8 cellular contexts compared by ENCODE assay signal in genomic region chr3:46926447-46926846, GRCh38. TPM values are rescaled to one million over a fixed set of nuclear protein-coding genes. Genes with fewer than 3 reads are reported as not detected.
A peak's percentile ranks its signal among the peaks of the same experiment; 100 is the strongest.
DNase-seq lines count a peak whose midpoint lies in the region; ATAC-seq and TF ChIP-seq lines count a peak whose summit lies in the region.

No MANE protein-coding gene starts in this region.

- H3K4me1 Mint-ChIP-seq in T-helper 2 cell treated with Interferon-gamma antibody and Interleukin-4, amounts not matched to agents 5 μg/mL and 100 μg/mL, for 36 hours (ENCODE audit: low read depth) = peaks cover 43% of the 10 kb centered on the region
- peaks cover 65% of the 10 kb centered on the region for H3K4me1 Mint-ChIP-seq in stimulated activated naive CD8-positive, alpha-beta T cell treated with anti-CD3 and anti-CD28 coated beads, Interleukin-15, amount 100 ng/mL, for 72 hours

- peak overlapping the region; percentile 82 for H3K27ac Mint-ChIP-seq in T-helper 2 cell treated with Interferon-gamma antibody and Interleukin-4, amounts not matched to agents 5 μg/mL and 100 μg/mL, for 36 hours
- peak overlapping the region; percentile 40 to 94 for H3K27ac Mint-ChIP-seq in stimulated activated naive CD8-positive, alpha-beta T cell treated with anti-CD3 and anti-CD28 coated beads, Interleukin-15, amount 100 ng/mL, for 72 hours

- ATAC-seq in stimulated activated naive CD8-positive, alpha-beta T cell treated with anti-CD3 and anti-CD28 coated beads, Interleukin-15, amount 100 ng/mL, for 72 hours = no peak
- no peak for ATAC-seq in GM18502 (IDR thresholded peaks at IDR 0.05; ENCODE audit: poor library complexity, unreplicated experiment)

- H3K36me3 Mint-ChIP-seq in T-helper 2 cell treated with Interferon-gamma antibody and Interleukin-4, amounts not matched to agents 5 μg/mL and 100 μg/mL, for 36 hours (ENCODE audit: low read depth) = peaks cover 65% of the 10 kb centered on the region

- H3K27ac ChIP-seq in SJCRH30 = peak overlapping the region; percentile 86
- H3K27ac ChIP-seq in right atrium auricular region = peak overlapping the region; percentile 85 to 91

- H3K36me3 ChIP-seq in SJCRH30 = peaks cover 44% of the 10 kb centered on the region
- peaks cover 45% of the 10 kb centered on the region for H3K36me3 ChIP-seq in right atrium auricular region

- H3K4me1 ChIP-seq in SJCRH30 = peaks cover 16% of the 10 kb centered on the region
- peaks cover 0 to 85% of the 10 kb centered on the region in 2 donors for H3K4me1 ChIP-seq in right atrium auricular region

- WGBS in lower leg skin, 2 donors = 88 to 93% methylated on average over 6 of the region's 6 CpGs

- intact Hi-C loops in lower leg skin (cut with DNase I; ENCODE audit: low total_unique reads) = loop anchor here (5.0 kb wide), 1 partner anchor 76 kb away; no protein-coding TSS in a partner anchor

- no peaks in the 10 kb centered on the region for H3K27me3 Mint-ChIP-seq in T-helper 2 cell treated with Interferon-gamma antibody and Interleukin-4, amounts not matched to agents 5 μg/mL and 100 μg/mL, for 36 hours (ENCODE audit: low read depth)
- no peaks in the 10 kb centered on the region for H3K27me3 Mint-ChIP-seq in stimulated activated naive CD8-positive, alpha-beta T cell treated with anti-CD3 and anti-CD28 coated beads, Interleukin-15, amount 100 ng/mL, for 72 hours

- no peaks in the 10 kb centered on the region for H3K27me3 ChIP-seq in SJCRH30
- H3K27me3 ChIP-seq in right atrium auricular region = no peaks in the 10 kb centered on the region

- TF ChIP-seq POLR2A in lower leg skin (IDR thresholded peaks at IDR 0.05) = no peak

- peak overlapping the region; percentile 76 for H3K4me3 Mint-ChIP-seq in T-helper 2 cell treated with Interferon-gamma antibody and Interleukin-4, amounts not matched to agents 5 μg/mL and 100 μg/mL, for 36 hours
- no peak overlapping the region for H3K4me3 Mint-ChIP-seq in stimulated activated naive CD8-positive, alpha-beta T cell treated with anti-CD3 and anti-CD28 coated beads, Interleukin-15, amount 100 ng/mL, for 72 hours

- no peak for DNase-seq in T-helper 2 cell treated with Interferon-gamma antibody and Interleukin-4, amounts not matched to agents 5 μg/mL and 100 μg/mL, for 36 hours (ENCODE audit: low spot score)
- DNase-seq in T-helper 2 cell (no peak), SJCRH30 (no peak), right atrium auricular region (ENCODE audit: low spot score) (no peak), lower leg skin (ENCODE audit: low spot score in 2 of 2) (no peak), NCI-H524 treated with DMSO at 0.1 percent for 48 hours (lab: John Stamatoyannopoulos, UW) (no peak)
- no peak for DNase-seq in stimulated activated naive CD8-positive, alpha-beta T cell treated with anti-CD3 and anti-CD28 coated beads, Interleukin-15, amount 100 ng/mL, for 72 hours

- H3K9me3 ChIP-seq in SJCRH30 (replicated peaks) (no peaks in the 10 kb centered on the region), right atrium auricular region (no peaks in the 10 kb centered on the region)

- H3K4me3 ChIP-seq in SJCRH30 (no peak overlapping the region), right atrium auricular region (no peak overlapping the region), lower leg skin (ENCODE audit: low read depth, poor library complexity, severe bottlenecking) (no peak overlapping the region)

- peaks cover 13% of the 10 kb centered on the region for H3K9me3 Mint-ChIP-seq in T-helper 2 cell treated with Interferon-gamma antibody and Interleukin-4, amounts not matched to agents 5 μg/mL and 100 μg/mL, for 36 hours
- H3K9me3 Mint-ChIP-seq in stimulated activated naive CD8-positive, alpha-beta T cell treated with anti-CD3 and anti-CD28 coated beads, Interleukin-15, amount 100 ng/mL, for 72 hours = peaks cover 0 to 12% of the 10 kb centered on the region in 2 donors

- TF ChIP-seq CTCF in right atrium auricular region (IDR thresholded peaks at IDR 0.05) (no peak), lower leg skin (IDR thresholded peaks at IDR 0.05) (no peak)

RNA-seq across cellular contexts. Expression of gene PTH1R, which starts 48.9 kb away (rescaled TPM):
- 6.6 and 6.7 TPM in 2 replicates for total RNA-seq in SJCRH30 (2014; rRNA removed; shearing (Covaris generic))
- total RNA-seq in right atrium auricular region (10 to 100 TPM in 1 of 2 donors, 1 to 10 TPM in 1; 7.2 to 10.1 TPM), lower leg skin (1 to 10 TPM; 1.8 to 5.4 (median 2.5) TPM)

RNA-seq across cellular contexts. Expression of gene CCDC12, which starts 50.1 kb away (rescaled TPM):
- total RNA-seq in SJCRH30 (2014; rRNA removed; shearing (Covaris generic)) = 30.1 and 37.8 TPM in 2 replicates
- 10 to 100 TPM; 27.5 to 38.6 TPM for total RNA-seq in right atrium auricular region
- 100 to 1,000 TPM in 1 of 4 donors, 10 to 100 TPM in 3; 64.6 to 101 (median 82.5) TPM for total RNA-seq in lower leg skin

RNA-seq across cellular contexts. Expression of gene NBEAL2, which starts 53.0 kb away (rescaled TPM):
- 0.28 and 0.95 TPM in 2 replicates for total RNA-seq in SJCRH30 (2014; rRNA removed; shearing (Covaris generic))
- 10 to 100 TPM in 1 of 2 donors, 1 to 10 TPM in 1; 7.5 to 15.3 TPM for total RNA-seq in right atrium auricular region
- total RNA-seq in lower leg skin = 100 to 1,000 TPM; 176 to 519 (median 217) TPM

Comparison
In these comparisons a context has a peak if more than half of its experiments do, and no peak if none do; other contexts are left out.
1. RNA of gene NBEAL2, which starts 53.0 kb away (total RNA-seq): 176 to 519 TPM in lower leg skin; 7.5 to 15.3 TPM in right atrium auricular region and 0.28 to 0.95 TPM in SJCRH30; every median in the first group is over 10 times any median in the second.